Comparison of ENCODE assay signal across 8 cellular contexts in genomic region chr3:13494463-13495350, GRCh38. TPM values are rescaled to one million over a fixed set of nuclear protein-coding genes. Genes with fewer than 3 reads are reported as not detected.
DNase-seq lines count a peak whose midpoint lies in the region; ATAC-seq lines count a peak whose summit lies in the region.

No MANE protein-coding gene starts in this region.

- 62% methylated on average over 11 of the region's 11 CpGs for WGBS in right cardiac atrium

- H3K4me3 Mint-ChIP-seq in activated naive CD8-positive, alpha-beta T cell treated with anti-CD3 and anti-CD28 coated beads, Interleukin-2, amount 10 ng/mL, durations not matched to agents 7 days and 5 days: no peak overlapping the region
- H3K4me3 Mint-ChIP-seq in activated naive CD8-positive, alpha-beta T cell treated with anti-CD3 and anti-CD28 coated beads for 36 hours: no peak overlapping the region
- no peak overlapping the region for H3K4me3 Mint-ChIP-seq in activated CD4-positive, alpha-beta memory T cell treated with anti-CD3 and anti-CD28 coated beads for 36 hours

- no peak overlapping the region for H3K27ac ChIP-seq in right cardiac atrium (ENCODE audit: low read length)

- peak; percentile 29 for DNase-seq in activated naive CD8-positive, alpha-beta T cell treated with anti-CD3 and anti-CD28 coated beads, Interleukin-2, amount 10 ng/mL, durations not matched to agents 7 days and 5 days
- DNase-seq in activated naive CD8-positive, alpha-beta T cell treated with anti-CD3 and anti-CD28 coated beads for 36 hours: no peak
- DNase-seq in activated CD4-positive, alpha-beta memory T cell treated with anti-CD3 and anti-CD28 coated beads for 36 hours: peak; percentile 20
- DNase-seq in right cardiac atrium (peak in 2 of 3 donors; percentile 62 to 72), superior temporal gyrus (ENCODE audit: extremely low spot score) (peak; percentile 86)
- DNase-seq in activated CD4-positive, CD25-positive, alpha-beta regulatory T cell (lab: John Stamatoyannopoulos, UW): no peak

- ATAC-seq in activated naive CD8-positive, alpha-beta T cell treated with anti-CD3 and anti-CD28 coated beads, Interleukin-2, amount 10 ng/mL, durations not matched to agents 7 days and 5 days (ENCODE audit: low read depth): no peak
- ATAC-seq in right cardiac atrium: peak; percentile 34 to 45
- no peak for ATAC-seq in GM18498 (IDR thresholded peaks at IDR 0.05; ENCODE audit: unreplicated experiment)
- ATAC-seq in GM21526 (IDR thresholded peaks at IDR 0.05; ENCODE audit: low FRiP score, unreplicated experiment): no peak

- no peaks in the 10 kb centered on the region for H3K9me3 ChIP-seq in right cardiac atrium (ENCODE audit: control insufficient read depth, low read length)

- peaks cover 4% of the 10 kb centered on the region for H3K27me3 Mint-ChIP-seq in activated naive CD8-positive, alpha-beta T cell treated with anti-CD3 and anti-CD28 coated beads, Interleukin-2, amount 10 ng/mL, durations not matched to agents 7 days and 5 days
- no peaks in the 10 kb centered on the region for H3K27me3 Mint-ChIP-seq in activated naive CD8-positive, alpha-beta T cell treated with anti-CD3 and anti-CD28 coated beads for 36 hours
- no peaks in the 10 kb centered on the region for H3K27me3 Mint-ChIP-seq in activated CD4-positive, alpha-beta memory T cell treated with anti-CD3 and anti-CD28 coated beads for 36 hours

- no peak overlapping the region for H3K4me3 ChIP-seq in right cardiac atrium (ENCODE audit: low read length)

- no peaks in the 10 kb centered on the region for H3K36me3 Mint-ChIP-seq in activated naive CD8-positive, alpha-beta T cell treated with anti-CD3 and anti-CD28 coated beads, Interleukin-2, amount 10 ng/mL, durations not matched to agents 7 days and 5 days
- no peaks in the 10 kb centered on the region for H3K36me3 Mint-ChIP-seq in activated naive CD8-positive, alpha-beta T cell treated with anti-CD3 and anti-CD28 coated beads for 36 hours
- no peaks in the 10 kb centered on the region for H3K36me3 Mint-ChIP-seq in activated CD4-positive, alpha-beta memory T cell treated with anti-CD3 and anti-CD28 coated beads for 36 hours

- peaks cover 2% of the 10 kb centered on the region for H3K4me1 ChIP-seq in right cardiac atrium (ENCODE audit: control insufficient read depth, insufficient read depth, low read length)

- POLR2A ChIA-PET in activated naive CD8-positive, alpha-beta T cell treated with anti-CD3 and anti-CD28 coated beads, Interleukin-2, amount 10 ng/mL, durations not matched to agents 7 days and 5 days (lab: Charles Lee): interaction anchor here (1.8 kb wide), 1 partner anchor 154 kb away, joined by 11 read pairs; no protein-coding TSS in a partner anchor
- POLR2A ChIA-PET in activated CD4-positive, alpha-beta memory T cell treated with anti-CD3 and anti-CD28 coated beads for 36 hours (lab: Charles Lee): no interaction called here

- intact Hi-C loops in activated CD4-positive, alpha-beta memory T cell treated with anti-CD3 and anti-CD28 coated beads for 36 hours (cut with micrococcal nuclease): loop anchor here (5.0 kb wide), 1 partner anchor 388 kb away; the partner anchor contains the start of gene WNT7A
- intact Hi-C loops in right cardiac atrium (cut with DNase I): loop anchor here in 2 of 4 donors (2.0 to 10.0 kb wide), 2 partner anchors 70 to 154 kb away; no protein-coding TSS in a partner anchor

- H3K9me3 Mint-ChIP-seq in activated naive CD8-positive, alpha-beta T cell treated with anti-CD3 and anti-CD28 coated beads, Interleukin-2, amount 10 ng/mL, durations not matched to agents 7 days and 5 days: no peaks in the 10 kb centered on the region
- H3K9me3 Mint-ChIP-seq in activated naive CD8-positive, alpha-beta T cell treated with anti-CD3 and anti-CD28 coated beads for 36 hours: no peaks in the 10 kb centered on the region
- H3K9me3 Mint-ChIP-seq in activated CD4-positive, alpha-beta memory T cell treated with anti-CD3 and anti-CD28 coated beads for 36 hours: no peaks in the 10 kb centered on the region

- H3K27me3 ChIP-seq in right cardiac atrium (ENCODE audit: control insufficient read depth, insufficient read depth): no peaks in the 10 kb centered on the region

- CTCF ChIA-PET in activated CD4-positive, alpha-beta memory T cell treated with anti-CD3 and anti-CD28 coated beads for 36 hours (lab: Charles Lee): interaction anchor here (0.6 to 9.1 kb wide), 9 partner anchors 10 to 386 kb away, joined by 3 to 456 read pairs (median 7); partner anchors contain the start of genes HDAC11 and WNT7A

- H3K4me1 Mint-ChIP-seq in activated naive CD8-positive, alpha-beta T cell treated with anti-CD3 and anti-CD28 coated beads, Interleukin-2, amount 10 ng/mL, durations not matched to agents 7 days and 5 days: no peaks in the 10 kb centered on the region
- H3K4me1 Mint-ChIP-seq in activated naive CD8-positive, alpha-beta T cell treated with anti-CD3 and anti-CD28 coated beads for 36 hours: no peaks in the 10 kb centered on the region
- H3K4me1 Mint-ChIP-seq in activated CD4-positive, alpha-beta memory T cell treated with anti-CD3 and anti-CD28 coated beads for 36 hours (ENCODE audit: low read depth): no peaks in the 10 kb centered on the region

- H3K27ac Mint-ChIP-seq in activated naive CD8-positive, alpha-beta T cell treated with anti-CD3 and anti-CD28 coated beads, Interleukin-2, amount 10 ng/mL, durations not matched to agents 7 days and 5 days: no peak overlapping the region
- H3K27ac Mint-ChIP-seq in activated naive CD8-positive, alpha-beta T cell treated with anti-CD3 and anti-CD28 coated beads for 36 hours: no peak overlapping the region
- no peak overlapping the region for H3K27ac Mint-ChIP-seq in activated CD4-positive, alpha-beta memory T cell treated with anti-CD3 and anti-CD28 coated beads for 36 hours

RNA-seq across cellular contexts. Expression of gene HDAC11, which starts 14.6 kb away (rescaled TPM):
- 1 to 10 TPM; 4.1 to 4.9 TPM for total RNA-seq in activated naive CD8-positive, alpha-beta T cell treated with anti-CD3 and anti-CD28 coated beads, Interleukin-2, amount 10 ng/mL, durations not matched to agents 7 days and 5 days
- total RNA-seq in activated naive CD8-positive, alpha-beta T cell treated with anti-CD3 and anti-CD28 coated beads for 36 hours: 1 to 10 TPM; 1.6 to 2.7 TPM
- total RNA-seq in activated CD4-positive, alpha-beta memory T cell treated with anti-CD3 and anti-CD28 coated beads for 36 hours: 1 to 10 TPM; 3.3 to 4.3 TPM
- total RNA-seq in right cardiac atrium: 10 to 100 TPM; 35.2 to 43.2 (median 40.0) TPM
- 51.3 TPM for polyA plus RNA-seq in right cardiac atrium

RNA-seq across cellular contexts. Expression of gene FBLN2, which starts 54.2 kb away (rescaled TPM):
- total RNA-seq in activated naive CD8-positive, alpha-beta T cell treated with anti-CD3 and anti-CD28 coated beads, Interleukin-2, amount 10 ng/mL, durations not matched to agents 7 days and 5 days: 1 to 10 TPM; 2.6 to 2.7 TPM
- total RNA-seq in activated naive CD8-positive, alpha-beta T cell treated with anti-CD3 and anti-CD28 coated beads for 36 hours: 1 to 10 TPM; 1.9 to 3.1 TPM
- not detected for total RNA-seq in activated CD4-positive, alpha-beta memory T cell treated with anti-CD3 and anti-CD28 coated beads for 36 hours
- total RNA-seq in right cardiac atrium: 100 to 1,000 TPM; 165 to 323 (median 258) TPM
- polyA plus RNA-seq in right cardiac atrium: 124 TPM

Comparison
In these comparisons a context has a peak if more than half of its experiments do, and no peak if none do; other contexts are left out.
1. DNase-seq: peak in activated naive CD8-positive, alpha-beta T cell treated with anti-CD3 and anti-CD28 coated beads, Interleukin-2, amount 10 ng/mL, durations not matched to agents 7 days and 5 days (single experiment), activated CD4-positive, alpha-beta memory T cell treated with anti-CD3 and anti-CD28 coated beads for 36 hours (single experiment), right cardiac atrium (2 of 3) and superior temporal gyrus (single experiment); none in activated naive CD8-positive, alpha-beta T cell treated with anti-CD3 and anti-CD28 coated beads for 36 hours (single experiment) and activated CD4-positive, CD25-positive, alpha-beta regulatory T cell (0 of 4).
2. ATAC-seq: peak in right cardiac atrium (2 of 2); none in activated naive CD8-positive, alpha-beta T cell treated with anti-CD3 and anti-CD28 coated beads, Interleukin-2, amount 10 ng/mL, durations not matched to agents 7 days and 5 days (single experiment), GM18498 (single experiment) and GM21526 (single experiment).
3. RNA of gene HDAC11, which starts 14.6 kb away (total RNA-seq): 35.2 to 43.2 TPM in right cardiac atrium; 4.1 to 4.9 TPM in activated naive CD8-positive, alpha-beta T cell treated with anti-CD3 and anti-CD28 coated beads, Interleukin-2, amount 10 ng/mL, durations not matched to agents 7 days and 5 days, 3.3 to 4.3 TPM in activated CD4-positive, alpha-beta memory T cell treated with anti-CD3 and anti-CD28 coated beads for 36 hours and 1.6 to 2.7 TPM in activated naive CD8-positive, alpha-beta T cell treated with anti-CD3 and anti-CD28 coated beads for 36 hours; every median in the first group is over 4 times any median in the second.
4. RNA of gene FBLN2, which starts 54.2 kb away (total RNA-seq): 165 to 323 TPM in right cardiac atrium; 1.9 to 3.1 TPM in activated naive CD8-positive, alpha-beta T cell treated with anti-CD3 and anti-CD28 coated beads for 36 hours, 2.6 to 2.7 TPM in activated naive CD8-positive, alpha-beta T cell treated with anti-CD3 and anti-CD28 coated beads, Interleukin-2, amount 10 ng/mL, durations not matched to agents 7 days and 5 days and not detected in activated CD4-positive, alpha-beta memory T cell treated with anti-CD3 and anti-CD28 coated beads for 36 hours; every median in the first group is over 10 times any median in the second.